Comparison of ENCODE assay signal across 21 cellular contexts in genomic region chr11:1825785-1826451, GRCh38. TPM values are rescaled to one million over a fixed set of nuclear protein-coding genes. Genes with fewer than 3 reads are reported as not detected.
DNase-seq lines count a peak whose midpoint lies in the region; ATAC-seq and TF ChIP-seq lines count a peak whose summit lies in the region.
"Had no signal": no experiment of that assay in that cellular context is flagged by ENCODE, and none has a peak within 500 bp of the region (broad histone marks: within the 10 kb centered on the region; RNA-seq: fewer than 3 reads in every experiment).

No MANE protein-coding gene starts in this region.

- H3K36me3 Mint-ChIP-seq in natural killer cell (no peaks in the 10 kb centered on the region), chondrocyte (ENCODE audit: low read depth) (no peaks in the 10 kb centered on the region)
- H3K36me3 Mint-ChIP-seq in natural killer cell treated with Interleukin-12 subunit alpha and Interleukin-12 subunit beta and Interleukin-15 and Interleukin-18, amount 100 ng/mL, for 72 hours = no peaks in the 10 kb centered on the region
- H3K36me3 Mint-ChIP-seq: activated naive CD4-positive, alpha-beta T cell treated with anti-CD3 and anti-CD28 coated beads, Interleukin-2, amount 50 U/mL, for 24 hours had no signal

- no peaks in the 10 kb centered on the region for H3K79me2 ChIP-seq in osteoblast (ENCODE audit: insufficient read depth, low read length)

- no peaks in the 10 kb centered on the region for H3K27me3 ChIP-seq in osteoblast (ENCODE audit: insufficient read depth, low read length)
- H3K27me3 ChIP-seq in aorta (ENCODE audit: control insufficient read depth in 1 of 2, insufficient read depth in 2 of 2, low read length in 1 of 2) = no peaks in the 10 kb centered on the region

- ATAC-seq in natural killer cell (no peak), aorta (ENCODE audit: low FRiP score) (no peak), GM21515 (IDR thresholded peaks at IDR 0.05; ENCODE audit: unreplicated experiment) (no peak)
- ATAC-seq in natural killer cell treated with Interleukin-12 subunit alpha and Interleukin-12 subunit beta and Interleukin-15 and Interleukin-18, amount 100 ng/mL, for 72 hours = no peak

- H3K9me3 Mint-ChIP-seq in natural killer cell = peaks cover 0 to 6% of the 10 kb centered on the region in 2 donors
- no peaks in the 10 kb centered on the region for H3K9me3 Mint-ChIP-seq in natural killer cell treated with Interleukin-12 subunit alpha and Interleukin-12 subunit beta and Interleukin-15 and Interleukin-18, amount 100 ng/mL, for 72 hours
- H3K9me3 Mint-ChIP-seq in chondrocyte (ENCODE audit: low read depth) = no peaks in the 10 kb centered on the region
- H3K9me3 Mint-ChIP-seq: activated naive CD4-positive, alpha-beta T cell treated with anti-CD3 and anti-CD28 coated beads, Interleukin-2, amount 50 U/mL, for 24 hours; activated T-helper 1 cell treated with anti-CD3 and anti-CD28 coated beads, Interleukin-12 subunit alpha, Interleukin-12 subunit beta, Interleukin-2, Interleukin-4 antibody, amounts not matched to agents 30 ng/mL and 10 ng/mL and 1 ng/mL, durations not matched to agents 14 hours and 24 hours and 36 hours had no signal

- H3K9me3 ChIP-seq in osteoblast (ENCODE audit: low read depth, low read length) = no peaks in the 10 kb centered on the region
- H3K9me3 ChIP-seq in aorta (ENCODE audit: control insufficient read depth, low read length) = no peaks in the 10 kb centered on the region

- peaks cover 13 to 17% of the 10 kb centered on the region in 2 donors for H3K27me3 Mint-ChIP-seq in natural killer cell (ENCODE audit: low read depth in 2 of 2)
- H3K27me3 Mint-ChIP-seq in natural killer cell treated with Interleukin-12 subunit alpha and Interleukin-12 subunit beta and Interleukin-15 and Interleukin-18, amount 100 ng/mL, for 72 hours = peaks cover 0 to 9% of the 10 kb centered on the region in 2 donors
- H3K27me3 Mint-ChIP-seq in chondrocyte (ENCODE audit: low read depth) = no peaks in the 10 kb centered on the region
- H3K27me3 Mint-ChIP-seq: activated naive CD4-positive, alpha-beta T cell treated with anti-CD3 and anti-CD28 coated beads, Interleukin-2, amount 50 U/mL, for 24 hours had no signal

- H2AFZ ChIP-seq in osteoblast (ENCODE audit: low read length) = no peak overlapping the region

- H3K4me1 ChIP-seq in osteoblast (ENCODE audit: insufficient read depth, low read length) (peaks cover 56% of the 10 kb centered on the region), aorta (ENCODE audit: control insufficient read depth in 1 of 2, insufficient read depth in 2 of 2, low read length in 2 of 2) (no peaks in the 10 kb centered on the region)

- peak overlapping the region; percentile 75 for H3K4me2 ChIP-seq in osteoblast (ENCODE audit: insufficient read depth, low read length)

- H3K4me3 ChIP-seq in osteoblast (ENCODE audit: insufficient read depth, low read length) = no peak overlapping the region
- H3K4me3 ChIP-seq in aorta (ENCODE audit: low read length in 2 of 2) = no peak overlapping the region

- H3K27ac Mint-ChIP-seq in natural killer cell (no peak overlapping the region), chondrocyte (ENCODE audit: unreplicated experiment) (peak overlapping the region; percentile 98)
- no peak overlapping the region for H3K27ac Mint-ChIP-seq in natural killer cell treated with Interleukin-12 subunit alpha and Interleukin-12 subunit beta and Interleukin-15 and Interleukin-18, amount 100 ng/mL, for 72 hours
- H3K27ac Mint-ChIP-seq: activated naive CD4-positive, alpha-beta T cell treated with anti-CD3 and anti-CD28 coated beads, Interleukin-2, amount 50 U/mL, for 24 hours; activated T-helper 1 cell treated with anti-CD3 and anti-CD28 coated beads, Interleukin-12 subunit alpha, Interleukin-12 subunit beta, Interleukin-2, Interleukin-4 antibody, amounts not matched to agents 30 ng/mL and 10 ng/mL and 1 ng/mL, durations not matched to agents 14 hours and 24 hours and 36 hours had no signal

- H3K27ac ChIP-seq in osteoblast (ENCODE audit: low read depth, low read length) = peak overlapping the region; percentile 94
- peak overlapping the region; percentile 64 to 91 for H3K27ac ChIP-seq in aorta (ENCODE audit: low read depth in 1 of 2, low read length in 2 of 2)

- TF ChIP-seq CTCF in natural killer cell (IDR thresholded peaks at IDR 0.05) = no peak
- TF ChIP-seq CTCF in chondrocyte (IDR thresholded peaks at IDR 0.05) = no peak
- no peak for TF ChIP-seq CTCF in osteoblast (IDR thresholded peaks at IDR 0.05; ENCODE audit: extremely low read depth, low read depth, low read length)

- H3K36me3 ChIP-seq in osteoblast (ENCODE audit: insufficient read depth, low read length) (no peaks in the 10 kb centered on the region), aorta (ENCODE audit: control insufficient read depth in 1 of 2, insufficient read depth in 2 of 2, low read length in 1 of 2) (no peaks in the 10 kb centered on the region)

- 82 to 85% methylated on average over 32 to 33 of the region's 33 CpGs for WGBS in aorta, 2 donors

- intact Hi-C loops in natural killer cell (cut with micrococcal nuclease) = loop anchor here (10.0 kb wide), 1 partner anchor 51 kb away; no protein-coding TSS in a partner anchor
- intact Hi-C loops in aorta (cut with DNase I) = loop anchor here (2.0 to 5.0 kb wide), 4 partner anchors 65 to 269 kb away; no protein-coding TSS in a partner anchor

- H3K4me3 Mint-ChIP-seq in natural killer cell = no peak overlapping the region
- H3K4me3 Mint-ChIP-seq in natural killer cell treated with Interleukin-12 subunit alpha and Interleukin-12 subunit beta and Interleukin-15 and Interleukin-18, amount 100 ng/mL, for 72 hours = no peak overlapping the region
- no peak overlapping the region for H3K4me3 Mint-ChIP-seq in chondrocyte (ENCODE audit: unreplicated experiment)
- H3K4me3 Mint-ChIP-seq: activated naive CD4-positive, alpha-beta T cell treated with anti-CD3 and anti-CD28 coated beads, Interleukin-2, amount 50 U/mL, for 24 hours; activated T-helper 1 cell treated with anti-CD3 and anti-CD28 coated beads, Interleukin-12 subunit alpha, Interleukin-12 subunit beta, Interleukin-2, Interleukin-4 antibody, amounts not matched to agents 30 ng/mL and 10 ng/mL and 1 ng/mL, durations not matched to agents 14 hours and 24 hours and 36 hours had no signal

- no peaks in the 10 kb centered on the region for H4K20me1 ChIP-seq in osteoblast (ENCODE audit: insufficient read depth, low read length)

- H3K4me1 Mint-ChIP-seq in natural killer cell (no peaks in the 10 kb centered on the region), chondrocyte (ENCODE audit: low read depth) (peaks cover 76% of the 10 kb centered on the region)
- H3K4me1 Mint-ChIP-seq in natural killer cell treated with Interleukin-12 subunit alpha and Interleukin-12 subunit beta and Interleukin-15 and Interleukin-18, amount 100 ng/mL, for 72 hours (ENCODE audit: low read depth in 2 of 2) = peaks cover 3 to 12% of the 10 kb centered on the region in 2 donors
- H3K4me1 Mint-ChIP-seq: activated naive CD4-positive, alpha-beta T cell treated with anti-CD3 and anti-CD28 coated beads, Interleukin-2, amount 50 U/mL, for 24 hours had no signal

- DNase-seq in natural killer cell (peak; percentile 13), chondrocyte (ENCODE audit: low spot score) (peak; percentile 92), osteoblast (ENCODE audit: insufficient read length, low spot score, missing footprints) (peak; percentile 76), aorta (peak in 1 of 2 donors; percentile 52), NCI-H2081 treated with DMSO at 0.1 percent for 48 hours (lab: John Stamatoyannopoulos, UW) (no peak)
- no peak for DNase-seq in natural killer cell treated with Interleukin-12 subunit alpha and Interleukin-12 subunit beta and Interleukin-15 and Interleukin-18, amount 100 ng/mL, for 72 hours (ENCODE audit: low spot score)
- no peak for DNase-seq in stimulated activated CD4-positive, alpha-beta T cell treated with anti-CD3 and anti-CD28 coated beads, Interleukin-12 subunit alpha, Interleukin-12 subunit beta, amount 100 ng/mL, for 4 hours
- DNase-seq: activated CD4-positive, alpha-beta T cell treated with anti-CD3 and anti-CD28 coated beads for 4 hours; NCI-H1048; NCI-H2029; NK-92 treated with Interleukin-12 subunit alpha and Interleukin-12 subunit beta, amount 100 ng/mL, for 24 hours; stimulated activated CD4-positive, alpha-beta T cell treated with anti-CD3 and anti-CD28 coated beads, Interleukin-15, amount 100 ng/mL, for 24 hours had no signal

RNA-seq across cellular contexts. Expression of gene SYT8, which starts 8.9 kb away (rescaled TPM):
- total RNA-seq in natural killer cell (not detected), chondrocyte (7.1 to 20.4 TPM (median 7.3 TPM) in 3 replicates), osteoblast (0.36 and 0.59 TPM in 2 replicates), aorta (under 1 TPM; 0.19 to 0.75 TPM)
- not detected for total RNA-seq in natural killer cell treated with Interleukin-12 subunit alpha and Interleukin-12 subunit beta and Interleukin-15 and Interleukin-18, amount 100 ng/mL, for 72 hours
- polyA plus RNA-seq in aorta = 10 to 100 TPM in 1 of 2 donors, 1 to 10 TPM in 1; 6.4 to 14.3 TPM
- total RNA-seq: A673; activated T-helper 1 cell treated with anti-CD3 and anti-CD28 coated beads, Interleukin-12 subunit alpha, Interleukin-12 subunit beta, Interleukin-2, Interleukin-4 antibody, amounts not matched to agents 30 ng/mL and 10 ng/mL and 1 ng/mL, durations not matched to agents 14 hours and 24 hours and 36 hours; glomerular endothelial cell; mononuclear cell; NCI-H460; subcutaneous adipose tissue had no signal

RNA-seq across cellular contexts. Expression of gene TNNI2, which starts 12.9 kb away (rescaled TPM):
- total RNA-seq in natural killer cell (1 to 10 TPM; 1.2 to 5.4 (median 3.6) TPM), chondrocyte (1.3 to 3.2 TPM (median 1.4 TPM) in 3 replicates), osteoblast (not detected in 2 replicates), aorta (1 to 10 TPM in 1 of 2 donors, under 1 TPM in 1; 0.81 to 2.2 TPM)
- 1 to 10 TPM in 1 of 2 donors, not detected in 1; 1.4 TPM for total RNA-seq in natural killer cell treated with Interleukin-12 subunit alpha and Interleukin-12 subunit beta and Interleukin-15 and Interleukin-18, amount 100 ng/mL, for 72 hours
- under 1 TPM; 0.75 to 0.82 TPM for polyA plus RNA-seq in aorta
- total RNA-seq: A673; activated T-helper 1 cell treated with anti-CD3 and anti-CD28 coated beads, Interleukin-12 subunit alpha, Interleukin-12 subunit beta, Interleukin-2, Interleukin-4 antibody, amounts not matched to agents 30 ng/mL and 10 ng/mL and 1 ng/mL, durations not matched to agents 14 hours and 24 hours and 36 hours; glomerular endothelial cell; NCI-H460; renal cortical epithelial cell had no signal

RNA-seq across cellular contexts. Expression of gene LSP1, which starts 27.0 kb away (rescaled TPM):
- total RNA-seq in natural killer cell (100 to 1,000 TPM; 487 to 595 (median 536) TPM), chondrocyte (7.2 to 27.5 TPM (median 7.4 TPM) in 3 replicates), osteoblast (41.0 and 54.6 TPM in 2 replicates), aorta (100 to 1,000 TPM in 1 of 2 donors, 10 to 100 TPM in 1; 45.2 to 128 TPM)
- 100 to 1,000 TPM; 240 to 358 TPM for total RNA-seq in natural killer cell treated with Interleukin-12 subunit alpha and Interleukin-12 subunit beta and Interleukin-15 and Interleukin-18, amount 100 ng/mL, for 72 hours
- polyA plus RNA-seq in aorta = 10 to 100 TPM; 12.0 to 40.4 TPM
- total RNA-seq: A673, NCI-H460, renal cortical epithelial cell had no signal

Comparison
In these comparisons a context has a peak if more than half of its experiments do, and no peak if none do; other contexts are left out.
1. DNase-seq: peak in natural killer cell (single experiment), chondrocyte (single experiment) and osteoblast (single experiment); none in natural killer cell treated with Interleukin-12 subunit alpha and Interleukin-12 subunit beta and Interleukin-15 and Interleukin-18, amount 100 ng/mL, for 72 hours (single experiment), NCI-H2081 treated with DMSO at 0.1 percent for 48 hours (single experiment) and stimulated activated CD4-positive, alpha-beta T cell treated with anti-CD3 and anti-CD28 coated beads, Interleukin-12 subunit alpha, Interleukin-12 subunit beta, amount 100 ng/mL, for 4 hours (single experiment).